ENCODE assay signal across 8 cellular contexts in the genomic region with DNA sequence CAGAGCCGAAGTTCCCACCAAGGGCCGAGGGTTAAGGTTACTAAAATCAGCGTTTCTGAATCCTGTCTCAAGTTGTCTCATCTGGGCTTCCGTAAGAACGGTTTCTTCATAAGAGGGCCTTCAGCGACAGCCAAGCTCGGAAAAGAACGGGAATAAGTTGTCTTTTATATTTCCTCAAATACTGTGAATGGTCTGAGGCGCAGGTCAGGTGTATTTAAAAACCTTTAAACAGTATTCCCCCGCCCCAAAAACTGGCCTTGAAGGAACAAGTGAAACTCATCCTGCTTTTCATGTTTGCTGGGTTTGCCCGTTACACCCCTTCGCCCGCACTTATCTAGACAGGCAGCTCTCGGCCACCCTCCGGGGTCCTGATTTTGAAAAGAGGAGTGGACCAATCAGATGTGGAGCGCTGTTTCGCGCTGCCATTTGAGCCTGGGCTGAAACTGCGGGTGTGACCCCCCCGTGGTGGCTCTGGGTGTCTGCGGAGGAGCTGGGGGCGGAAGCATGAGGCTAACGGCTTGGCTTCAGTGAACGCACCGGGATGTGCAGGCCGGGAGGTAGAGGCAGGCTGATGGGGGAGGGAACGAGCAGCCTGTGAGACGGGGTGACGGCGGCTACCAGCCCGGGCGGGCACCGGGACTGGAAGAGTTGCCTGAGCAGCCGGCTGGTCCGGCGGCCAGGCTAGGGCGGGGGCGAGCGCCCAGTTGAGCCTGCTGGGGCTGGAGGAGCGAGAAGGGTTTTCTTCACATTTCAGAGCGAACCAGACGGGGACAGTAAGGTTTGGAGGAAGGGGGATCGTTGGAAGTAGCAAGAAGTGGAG. TPM values are rescaled to one million over a fixed set of nuclear protein-coding genes. Genes with fewer than 3 reads are reported as not detected.
DNase-seq lines count a peak whose midpoint lies in the region; ATAC-seq and TF ChIP-seq lines count a peak whose summit lies in the region.
"Not testable (repeated sequence)": the region's sequence is repeated elsewhere in the genome, so short reads cannot be mapped to it uniquely, and the experiment has no call there.

A gene with protein sequence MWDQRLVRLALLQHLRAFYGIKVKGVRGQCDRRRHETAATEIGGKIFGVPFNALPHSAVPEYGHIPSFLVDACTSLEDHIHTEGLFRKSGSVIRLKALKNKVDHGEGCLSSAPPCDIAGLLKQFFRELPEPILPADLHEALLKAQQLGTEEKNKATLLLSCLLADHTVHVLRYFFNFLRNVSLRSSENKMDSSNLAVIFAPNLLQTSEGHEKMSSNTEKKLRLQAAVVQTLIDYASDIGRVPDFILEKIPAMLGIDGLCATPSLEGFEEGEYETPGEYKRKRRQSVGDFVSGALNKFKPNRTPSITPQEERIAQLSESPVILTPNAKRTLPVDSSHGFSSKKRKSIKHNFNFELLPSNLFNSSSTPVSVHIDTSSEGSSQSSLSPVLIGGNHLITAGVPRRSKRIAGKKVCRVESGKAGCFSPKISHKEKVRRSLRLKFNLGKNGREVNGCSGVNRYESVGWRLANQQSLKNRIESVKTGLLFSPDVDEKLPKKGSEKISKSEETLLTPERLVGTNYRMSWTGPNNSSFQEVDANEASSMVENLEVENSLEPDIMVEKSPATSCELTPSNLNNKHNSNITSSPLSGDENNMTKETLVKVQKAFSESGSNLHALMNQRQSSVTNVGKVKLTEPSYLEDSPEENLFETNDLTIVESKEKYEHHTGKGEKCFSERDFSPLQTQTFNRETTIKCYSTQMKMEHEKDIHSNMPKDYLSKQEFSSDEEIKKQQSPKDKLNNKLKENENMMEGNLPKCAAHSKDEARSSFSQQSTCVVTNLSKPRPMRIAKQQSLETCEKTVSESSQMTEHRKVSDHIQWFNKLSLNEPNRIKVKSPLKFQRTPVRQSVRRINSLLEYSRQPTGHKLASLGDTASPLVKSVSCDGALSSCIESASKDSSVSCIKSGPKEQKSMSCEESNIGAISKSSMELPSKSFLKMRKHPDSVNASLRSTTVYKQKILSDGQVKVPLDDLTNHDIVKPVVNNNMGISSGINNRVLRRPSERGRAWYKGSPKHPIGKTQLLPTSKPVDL (plus strand): TSS at position 454 of the 820 bp plus-strand sequence. CDS start 708 bp downstream, outside the sequence.

- H3K4me1 ChIP-seq in A673 (ENCODE audit: insufficient read depth, low read length, poor library complexity, severe bottlenecking); Peyer's patch: not testable (repeated sequence)

- H3K27me3 ChIP-seq in A673 (replicated peaks; ENCODE audit: insufficient read depth, low read depth, low read length, poor library complexity); Peyer's patch: not testable (repeated sequence)

- not testable (repeated sequence) for TF ChIP-seq POLR2A in Peyer's patch (IDR thresholded peaks at IDR 0.05)

- not testable (repeated sequence) for BruUV-seq in A673 (replicated peaks; lab: Mats Ljungman, UMichigan)

- DNase-seq in A673 (ENCODE audit: low spot score): peak; percentile 94
- DNase-seq in Peyer's patch: peak; percentile 79 to 92 (median 84)
- DNase-seq in activated T-helper 1 cell treated with Interleukin-2 at 50 U/mL for 16 hours (ENCODE audit: low read depth): peak; percentile 68
- peak; percentile 82 for DNase-seq in epithelial cell of proximal tubule (ENCODE audit: low read depth)
- peak; percentile 85 to 95 for DNase-seq in lung microvascular endothelial cell (ENCODE audit: low read depth in 2 of 2)
- DNase-seq in stimulated activated CD4-positive, alpha-beta T cell treated with anti-CD3 and anti-CD28 coated beads, Interleukin-1b, Interleukin-23, amount 100 ng/mL, for 24 hours (ENCODE audit: low read depth in 4 of 4, low spot score in 1 of 4): peak; percentile 47 to 83 (median 64)

- H3K4me3 ChIP-seq in A673 (ENCODE audit: low read depth, low read length, poor library complexity, severe bottlenecking) (peak within 1 kb of the TSS; percentile 62), Peyer's patch (peak within 1 kb of the TSS; percentile 48 to 71 (median 62)), epithelial cell of proximal tubule (ENCODE audit: low read depth, low read length) (peak within 1 kb of the TSS; percentile 72)

- not testable (repeated sequence) for H3K9me3 ChIP-seq in A673 (ENCODE audit: low read depth, low read length, poor library complexity, severe bottlenecking); Peyer's patch

- peak within 1 kb of the TSS; percentile 95 for H3K27ac ChIP-seq in A673 (ENCODE audit: low read depth, low read length, poor library complexity, severe bottlenecking)
- peak within 1 kb of the TSS; percentile 67 to 83 (median 76) for H3K27ac ChIP-seq in Peyer's patch

- POLR2A ChIA-PET in A673 (lab: Charles Lee; ENCODE audit: low non-redundant PET): interaction anchor here (0.5 kb wide), 1 partner anchor 1644 kb away, joined by 4 read pairs; no protein-coding TSS in a partner anchor

- CTCF ChIA-PET in A673 (lab: Charles Lee): not testable (repeated sequence)

- intact Hi-C loops in A673 (cut with micrococcal nuclease; ENCODE audit: unreplicated experiment): not testable (repeated sequence)

- ATAC-seq in GM18870 (IDR thresholded peaks at IDR 0.05; ENCODE audit: unreplicated experiment) (peak; percentile 55), HG02973 (IDR thresholded peaks at IDR 0.05; ENCODE audit: unreplicated experiment) (peak; percentile 57)

- not testable (repeated sequence) for H3K36me3 ChIP-seq in A673 (ENCODE audit: insufficient read depth, low read length, poor library complexity, severe bottlenecking); Peyer's patch

- TF ChIP-seq CTCF in A673 (conservative IDR thresholded peaks at IDR 0.05; ENCODE audit: low read depth, low read length); Peyer's patch (IDR thresholded peaks at IDR 0.05); epithelial cell of proximal tubule (conservative IDR thresholded peaks at IDR 0.05; ENCODE audit: low read depth, low read length): not testable (repeated sequence)

RNA-seq across cellular contexts. Expression of the gene that starts here (rescaled TPM):
- total RNA-seq in A673 (2021) (167 and 173 TPM in 2 replicates), Peyer's patch (10 to 100 TPM in 1 of 4 donors, 1 to 10 TPM in 3; 3.2 to 22.3 (median 6.3) TPM), epithelial cell of proximal tubule (35.5 and 42.4 TPM in 2 replicates), lung microvascular endothelial cell (2.4 and 8.1 TPM in 2 replicates)

Comparison
In these comparisons a context has a peak if more than half of its experiments do, and no peak if none do; other contexts are left out.
1. Peak in every context shown above with its lines: DNase-seq, ATAC-seq, H3K4me3 ChIP-seq and H3K27ac ChIP-seq.